Comparison of ENCODE assay signal across 13 cellular contexts in genomic region chr18:34514238-34514637, GRCh38.
"Had no signal": no experiment of that assay in that cellular context is flagged by ENCODE, and none has a peak within 500 bp of the region (broad histone marks: within the 10 kb centered on the region; RNA-seq: fewer than 3 reads in every experiment).

No MANE protein-coding gene starts in this region.

- H3K4me1 ChIP-seq: tibial nerve, vagina had no signal

- H3K27ac ChIP-seq: cardiac muscle cell, tibial nerve, vagina had no signal

- DNase-seq: activated CD4-positive, alpha-beta T cell treated with anti-CD3 and anti-CD28 coated beads for 4 hours; activated CD8-positive, alpha-beta memory T cell treated with anti-CD3 and anti-CD28 coated beads, Interleukin-2, amount 50 U/mL, for 4 hours; activated CD8-positive, alpha-beta T cell treated with anti-CD3 and anti-CD28 coated beads for 36 hours; activated gamma-delta T cell treated with Interleukin-2 at 50 U/mL for 16 hours; activated naive CD8-positive, alpha-beta T cell treated with anti-CD3 and anti-CD28 coated beads, Interleukin-2, amount 10 ng/mL, durations not matched to agents 7 days and 5 days; activated T-cell treated with anti-CD3 and anti-CD28 coated beads, Interleukin-2, amount 50 U/mL, for 72 hours; anterior cingulate cortex; left ventricle myocardium superior; stimulated activated CD4-positive, alpha-beta T cell treated with anti-CD3 and anti-CD28 coated beads, Interleukin-4, amount 100 ng/mL, for 4 hours; T-cell had no signal

- H3K27me3 ChIP-seq: cardiac muscle cell, tibial nerve, vagina had no signal

- H3K36me3 ChIP-seq: cardiac muscle cell, tibial nerve, vagina had no signal

- ATAC-seq: activated CD8-positive, alpha-beta T cell treated with anti-CD3 and anti-CD28 coated beads for 36 hours; activated T-cell treated with anti-CD3 and anti-CD28 coated beads, Interleukin-2, amount 50 U/mL, for 72 hours; left ventricle myocardium superior; T-cell had no signal

- H3K4me3 ChIP-seq: cardiac muscle cell, tibial nerve, vagina had no signal
